ENCODE assay signal across 27 cellular contexts in genomic region chr7:104487642-104488041, GRCh38.
"Had no signal": no experiment of that assay in that cellular context is flagged by ENCODE, and none has a peak within 500 bp of the region (broad histone marks: within the 10 kb centered on the region; RNA-seq: fewer than 3 reads in every experiment).

No MANE protein-coding gene starts in this region.

- H3K27ac Mint-ChIP-seq: stimulated activated effector memory CD8-positive, alpha-beta T cell treated with anti-CD3 and anti-CD28 coated beads, Interleukin-12 subunit alpha, Interleukin-12 subunit beta, amount 100 ng/mL, for 72 hours; stimulated activated memory B cell treated with anti-CD40 and anti-IgM and Interleukin-4, amounts not matched to agents 10 μg/mL and 1 μg/mL and 100 μg/mL, for 72 hours; stimulated activated naive B cell treated with anti-CD40 and anti-IgM and Interleukin-4, amounts not matched to agents 10 μg/mL and 1 μg/mL and 100 μg/mL, for 72 hours; stimulated activated naive CD8-positive, alpha-beta T cell treated with anti-CD3 and anti-CD28 coated beads, Interleukin-15, amount 100 ng/mL, for 72 hours; stimulated activated naive CD8-positive, alpha-beta T cell treated with anti-CD3 and anti-CD28 coated beads, Interleukin-15, Interleukin-2, amounts not matched to agents 100 ng/mL and 50 ng/mL, for 24 hours; type B pancreatic cell had no signal

- H3K4me1 ChIP-seq: stomach, testis, tibial artery, upper lobe of left lung, upper lobe of right lung, uterus, vagina had no signal

- H3K4me3 ChIP-seq: stomach, testis, thoracic aorta, thyroid gland, tibial artery, tibial nerve, transverse colon, upper lobe of left lung, upper lobe of right lung, uterus, vagina had no signal

- H3K36me3 Mint-ChIP-seq: stimulated activated effector memory CD8-positive, alpha-beta T cell treated with anti-CD3 and anti-CD28 coated beads, Interleukin-12 subunit alpha, Interleukin-12 subunit beta, amount 100 ng/mL, for 72 hours; stimulated activated memory B cell treated with anti-CD40 and anti-IgM and Interleukin-4, amounts not matched to agents 10 μg/mL and 1 μg/mL and 100 μg/mL, for 72 hours; stimulated activated naive B cell treated with anti-CD40 and anti-IgM and Interleukin-4, amounts not matched to agents 10 μg/mL and 1 μg/mL and 100 μg/mL, for 72 hours; type B pancreatic cell had no signal

- H3K4me1 Mint-ChIP-seq: stimulated activated effector memory CD8-positive, alpha-beta T cell treated with anti-CD3 and anti-CD28 coated beads, Interleukin-12 subunit alpha, Interleukin-12 subunit beta, amount 100 ng/mL, for 72 hours; stimulated activated memory B cell treated with anti-CD40 and anti-IgM and Interleukin-4, amounts not matched to agents 10 μg/mL and 1 μg/mL and 100 μg/mL, for 72 hours; stimulated activated naive B cell treated with anti-CD40 and anti-IgM and Interleukin-4, amounts not matched to agents 10 μg/mL and 1 μg/mL and 100 μg/mL, for 72 hours; stimulated activated naive CD8-positive, alpha-beta T cell treated with anti-CD3 and anti-CD28 coated beads, Interleukin-15, amount 100 ng/mL, for 72 hours had no signal

- H3K27me3 Mint-ChIP-seq: stimulated activated memory B cell treated with anti-CD40 and anti-IgM and Interleukin-4, amounts not matched to agents 10 μg/mL and 1 μg/mL and 100 μg/mL, for 72 hours; stimulated activated naive CD8-positive, alpha-beta T cell treated with anti-CD3 and anti-CD28 coated beads, Interleukin-15, amount 100 ng/mL, for 72 hours had no signal

- H3K27ac ChIP-seq: stomach, testis, thoracic aorta, thyroid gland, tibial artery, tibial nerve, transverse colon, upper lobe of left lung, upper lobe of right lung, uterus, vagina had no signal

- H3K9me3 ChIP-seq: stomach, testis, thoracic aorta, thyroid gland, tibial artery, tibial nerve, transverse colon, upper lobe of left lung, upper lobe of right lung, uterus, vagina had no signal

- H3K27me3 ChIP-seq: stomach, testis, thyroid gland, tibial artery, tibial nerve, transverse colon, upper lobe of left lung, upper lobe of right lung, uterus, vagina had no signal

- H3K9me3 Mint-ChIP-seq: stimulated activated naive B cell treated with anti-CD40 and anti-IgM and Interleukin-4, amounts not matched to agents 10 μg/mL and 1 μg/mL and 100 μg/mL, for 72 hours; stimulated activated naive CD8-positive, alpha-beta T cell treated with anti-CD3 and anti-CD28 coated beads, Interleukin-15, amount 100 ng/mL, for 72 hours; stimulated activated naive CD8-positive, alpha-beta T cell treated with anti-CD3 and anti-CD28 coated beads, Interleukin-15, Interleukin-2, amounts not matched to agents 100 ng/mL and 50 ng/mL, for 24 hours; type B pancreatic cell had no signal

- DNase-seq: stimulated activated CD4-positive, alpha-beta T cell treated with anti-CD3 and anti-CD28 coated beads, Interleukin-2, amount 100 ng/mL, for 48 hours; stimulated activated CD4-positive, alpha-beta T cell treated with anti-CD3 and anti-CD28 coated beads, Interleukin-4, amount 100 ng/mL, for 1 hour; stimulated activated CD4-positive, alpha-beta T cell treated with anti-CD3 and anti-CD28 coated beads, Interleukin-4, amount 100 ng/mL, for 24 hours; stimulated activated CD4-positive, alpha-beta T cell treated with anti-CD3 and anti-CD28 coated beads, Interleukin-4, amount 100 ng/mL, for 4 hours; stimulated activated CD8-positive, alpha-beta memory T cell treated with anti-CD3 and anti-CD28 coated beads, Interleukin-4, amount 100 ng/mL, for 48 hours; stimulated activated naive B cell treated with anti-CD40 and anti-IgM and Interleukin-4, amounts not matched to agents 10 μg/mL and 1 μg/mL and 100 μg/mL, for 72 hours; stimulated activated naive CD4-positive, alpha-beta T cell; stimulated activated naive CD4-positive, alpha-beta T cell treated with Interleukin-2 at 50 U/mL for 16 hours; stimulated activated naive CD8-positive, alpha-beta T cell treated with anti-CD3 and anti-CD28 coated beads, Interleukin-15, amount 100 ng/mL, for 72 hours; stimulated activated naive CD8-positive, alpha-beta T cell treated with anti-CD3 and anti-CD28 coated beads, Interleukin-15, Interleukin-2, amounts not matched to agents 100 U/mL and 50 U/mL, for 24 hours; stomach; substantia nigra; testis; thyroid gland; tibial artery; transverse colon; trophoblast cell; upper lobe of left lung; upper lobe of right lung; uterus had no signal

- H3K4me3 Mint-ChIP-seq: stimulated activated effector memory CD8-positive, alpha-beta T cell treated with anti-CD3 and anti-CD28 coated beads, Interleukin-12 subunit alpha, Interleukin-12 subunit beta, amount 100 ng/mL, for 72 hours; stimulated activated memory B cell treated with anti-CD40 and anti-IgM and Interleukin-4, amounts not matched to agents 10 μg/mL and 1 μg/mL and 100 μg/mL, for 72 hours; stimulated activated naive B cell treated with anti-CD40 and anti-IgM and Interleukin-4, amounts not matched to agents 10 μg/mL and 1 μg/mL and 100 μg/mL, for 72 hours; stimulated activated naive CD8-positive, alpha-beta T cell treated with anti-CD3 and anti-CD28 coated beads, Interleukin-15, amount 100 ng/mL, for 72 hours; stimulated activated naive CD8-positive, alpha-beta T cell treated with anti-CD3 and anti-CD28 coated beads, Interleukin-15, Interleukin-2, amounts not matched to agents 100 ng/mL and 50 ng/mL, for 24 hours; type B pancreatic cell had no signal

- H3K36me3 ChIP-seq: stomach, thoracic aorta, thyroid gland, tibial artery, tibial nerve, transverse colon, upper lobe of left lung, upper lobe of right lung, uterus, vagina had no signal

- ATAC-seq: stimulated activated effector memory CD8-positive, alpha-beta T cell treated with anti-CD3 and anti-CD28 coated beads, Interleukin-12 subunit alpha, Interleukin-12 subunit beta, amount 100 ng/mL, for 72 hours; stimulated activated memory B cell treated with anti-CD40 and anti-IgM and Interleukin-4, amounts not matched to agents 10 μg/mL and 1 μg/mL and 100 μg/mL, for 72 hours; stimulated activated naive B cell treated with anti-CD40 and anti-IgM and Interleukin-4, amounts not matched to agents 10 μg/mL and 1 μg/mL and 100 μg/mL, for 72 hours; stimulated activated naive CD8-positive, alpha-beta T cell treated with anti-CD3 and anti-CD28 coated beads, Interleukin-15, amount 100 ng/mL, for 72 hours; stimulated activated naive CD8-positive, alpha-beta T cell treated with anti-CD3 and anti-CD28 coated beads, Interleukin-15, Interleukin-2, amounts not matched to agents 100 U/mL and 50 U/mL, for 24 hours; upper lobe of right lung had no signal
